In the genomic region with DNA sequence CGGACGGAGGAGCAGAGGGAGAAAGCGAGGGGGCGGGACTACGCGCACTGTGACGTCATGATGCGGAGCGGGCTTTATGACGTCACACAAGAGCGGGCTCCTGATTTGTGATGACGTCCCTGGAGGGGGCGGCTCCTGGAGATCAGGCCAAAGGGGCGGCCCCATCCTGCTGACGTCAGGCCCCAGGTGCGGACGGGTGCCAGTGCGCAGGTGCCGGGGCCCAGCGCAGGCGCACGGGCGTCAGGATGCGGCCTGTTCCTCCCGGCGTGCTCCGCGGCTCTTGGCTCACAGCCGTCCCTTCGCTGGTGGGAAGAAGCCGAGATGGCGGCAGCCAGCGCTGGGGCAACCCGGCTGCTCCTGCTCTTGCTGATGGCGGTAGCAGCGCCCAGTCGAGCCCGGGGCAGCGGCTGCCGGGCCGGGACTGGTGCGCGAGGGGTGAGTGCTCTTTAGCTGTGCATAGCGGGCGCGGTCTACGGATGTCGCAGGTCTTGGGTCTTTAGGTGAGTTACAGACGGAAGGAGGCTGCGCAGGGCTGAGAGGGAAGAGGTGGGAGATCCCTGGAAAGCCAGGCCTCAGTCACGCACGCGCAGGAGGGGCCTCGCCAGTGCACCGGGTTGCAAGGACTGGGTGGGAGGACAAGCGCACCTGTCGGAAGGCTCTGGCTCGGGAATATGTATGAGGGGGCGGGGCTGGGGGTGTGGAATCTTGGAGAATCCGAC, we compare ENCODE assay signal across 8 cellular contexts.
DNase-seq lines count a peak whose midpoint lies in the region; ATAC-seq lines count a peak whose summit lies in the region.

A gene (plus strand): TSS at position 284 of the 719 bp plus-strand sequence. CDS start 38 bp downstream, at position 322.
A gene (minus strand): TSS at position 625 of the 719 bp plus-strand sequence. CDS start 460 bp downstream, at position 165.

- no peaks in the 10 kb centered on the region for H3K36me3 ChIP-seq in ACC112 (ENCODE audit: insufficient read depth, low read length)

- peak within 1 kb of the TSS; percentile 83 for H3K4me3 ChIP-seq in ACC112 (ENCODE audit: low read depth, low read length)

- H3K27me3 ChIP-seq in ACC112 (ENCODE audit: insufficient read depth, low read length) = no peaks in the 10 kb centered on the region

- H3K79me2 ChIP-seq in ACC112 (ENCODE audit: control insufficient read depth, insufficient read depth, low read length, unreplicated experiment) = peaks cover 9% of the 10 kb centered on the region

- peaks cover 6% of the 10 kb centered on the region for H3K4me1 ChIP-seq in ACC112 (ENCODE audit: control insufficient read depth, insufficient read depth, low read length, unreplicated experiment)

- DNase-seq in NCI-H345 (lab: John Stamatoyannopoulos, UW) (peak; percentile 90), left kidney (ENCODE audit: low read depth, low spot score) (peak; percentile 99)
- peak; percentile 89 to 92 for DNase-seq in activated CD4-positive, alpha-beta T cell treated with anti-CD3 and anti-CD28 coated beads for 4 hours
- DNase-seq in stimulated activated CD4-positive, alpha-beta T cell treated with anti-CD3 and anti-CD28 coated beads, Interleukin-1b, Interleukin-23, amount 100 ng/mL, for 4 hours (ENCODE audit: low read depth in 2 of 2) = peak; percentile 83 to 88

- peak within 1 kb of the TSS; percentile 92 for H2AFZ ChIP-seq in ACC112 (ENCODE audit: low read length, unreplicated experiment)

- ATAC-seq in GM18868 (IDR thresholded peaks at IDR 0.05; ENCODE audit: unreplicated experiment) (peak; percentile 78), HG03135 (IDR thresholded peaks at IDR 0.05; ENCODE audit: unreplicated experiment) (peak; percentile 72)

- H3K27ac ChIP-seq in ACC112 (ENCODE audit: low read depth, low read length) (no peak within 1 kb of the TSS; the same call in 1 of the 2 replicates), cingulate gyrus (ENCODE audit: low read depth, low read length) (peak within 1 kb of the TSS; percentile 88)
